In the genomic region with DNA sequence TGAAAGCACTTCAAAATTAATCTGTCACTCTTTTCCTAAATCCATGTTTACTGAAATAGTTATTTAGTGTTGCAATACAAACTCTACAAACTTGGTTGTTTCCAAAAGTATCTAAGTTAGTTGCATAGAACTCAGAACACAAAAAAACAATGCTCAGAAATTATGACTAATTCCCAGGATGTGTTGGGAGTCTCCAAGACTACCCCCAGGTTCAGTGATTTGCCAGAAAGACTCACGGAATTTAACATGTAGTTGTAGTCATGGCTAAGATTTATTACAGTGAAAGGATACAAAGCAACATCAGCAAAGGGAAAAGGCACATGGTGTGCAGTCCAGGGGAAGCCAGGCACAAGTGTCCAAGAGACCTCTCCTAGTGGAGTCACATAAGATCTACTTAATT, we compare ENCODE assay signal across 1 cellular context.
TF ChIP-seq lines count a peak whose summit lies in the region.

No MANE protein-coding gene starts in this region.

TF ChIP-seq in SK-N-SH, 30 proteins besides CTCF, POLR2A, EP300 and RAD21:
- TF ChIP-seq FOSL2 (IDR thresholded peaks at IDR 0.05; ENCODE audit: borderline replicate concordance, low read depth) (no peak), TAF1 (IDR thresholded peaks at IDR 0.05; ENCODE audit: borderline replicate concordance, low read depth, low read length) (no peak), MXI1 (IDR thresholded peaks at IDR 0.05; ENCODE audit: low read depth, low read length) (no peak), TEAD4 (IDR thresholded peaks at IDR 0.05; ENCODE audit: borderline replicate concordance, insufficient read depth) (no peak)
- TF ChIP-seq, protein P1, sequence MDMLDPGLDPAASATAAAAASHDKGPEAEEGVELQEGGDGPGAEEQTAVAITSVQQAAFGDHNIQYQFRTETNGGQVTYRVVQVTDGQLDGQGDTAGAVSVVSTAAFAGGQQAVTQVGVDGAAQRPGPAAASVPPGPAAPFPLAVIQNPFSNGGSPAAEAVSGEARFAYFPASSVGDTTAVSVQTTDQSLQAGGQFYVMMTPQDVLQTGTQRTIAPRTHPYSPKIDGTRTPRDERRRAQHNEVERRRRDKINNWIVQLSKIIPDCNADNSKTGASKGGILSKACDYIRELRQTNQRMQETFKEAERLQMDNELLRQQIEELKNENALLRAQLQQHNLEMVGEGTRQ (IDR thresholded peaks at IDR 0.05; ENCODE audit: borderline replicate concordance, low read depth, low read length), result no peak
- TF ChIP-seq, protein P2, sequence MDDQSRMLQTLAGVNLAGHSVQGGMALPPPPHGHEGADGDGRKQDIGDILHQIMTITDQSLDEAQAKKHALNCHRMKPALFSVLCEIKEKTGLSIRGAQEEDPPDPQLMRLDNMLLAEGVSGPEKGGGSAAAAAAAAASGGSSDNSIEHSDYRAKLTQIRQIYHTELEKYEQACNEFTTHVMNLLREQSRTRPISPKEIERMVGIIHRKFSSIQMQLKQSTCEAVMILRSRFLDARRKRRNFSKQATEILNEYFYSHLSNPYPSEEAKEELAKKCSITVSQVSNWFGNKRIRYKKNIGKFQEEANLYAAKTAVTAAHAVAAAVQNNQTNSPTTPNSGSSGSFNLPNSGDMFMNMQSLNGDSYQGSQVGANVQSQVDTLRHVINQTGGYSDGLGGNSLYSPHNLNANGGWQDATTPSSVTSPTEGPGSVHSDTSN (IDR thresholded peaks at IDR 0.05), result no peak
- TF ChIP-seq, protein P3, sequence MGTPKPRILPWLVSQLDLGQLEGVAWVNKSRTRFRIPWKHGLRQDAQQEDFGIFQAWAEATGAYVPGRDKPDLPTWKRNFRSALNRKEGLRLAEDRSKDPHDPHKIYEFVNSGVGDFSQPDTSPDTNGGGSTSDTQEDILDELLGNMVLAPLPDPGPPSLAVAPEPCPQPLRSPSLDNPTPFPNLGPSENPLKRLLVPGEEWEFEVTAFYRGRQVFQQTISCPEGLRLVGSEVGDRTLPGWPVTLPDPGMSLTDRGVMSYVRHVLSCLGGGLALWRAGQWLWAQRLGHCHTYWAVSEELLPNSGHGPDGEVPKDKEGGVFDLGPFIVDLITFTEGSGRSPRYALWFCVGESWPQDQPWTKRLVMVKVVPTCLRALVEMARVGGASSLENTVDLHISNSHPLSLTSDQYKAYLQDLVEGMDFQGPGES (IDR thresholded peaks at IDR 0.05; ENCODE audit: low read depth, low read length), result no peak
